In the genomic region with DNA sequence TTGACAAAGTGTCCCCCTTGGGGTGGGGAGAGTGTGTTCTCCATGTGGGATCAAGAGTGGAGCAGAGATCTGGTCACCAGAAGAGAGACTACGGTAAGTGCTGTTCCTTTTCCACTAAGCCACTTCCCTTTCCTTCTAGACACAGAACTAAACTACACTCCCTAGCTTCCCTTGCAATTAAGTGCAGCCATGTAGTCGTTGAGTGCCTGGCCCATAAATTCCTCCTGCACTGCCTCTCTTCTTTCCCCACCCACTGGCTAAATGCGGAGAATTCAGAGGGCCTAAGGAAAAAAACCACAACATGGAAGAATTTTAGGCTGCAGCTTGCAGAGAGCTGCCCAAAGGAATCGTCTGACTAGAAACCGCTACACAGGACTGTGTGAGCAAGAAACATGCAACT, we compare ENCODE assay signal across 2 cellular contexts.
TF ChIP-seq lines count a peak whose summit lies in the region.

No MANE protein-coding gene starts in this region.

TF ChIP-seq in GM12878, 131 proteins besides CTCF, POLR2A, EP300 and RAD21:
- TF ChIP-seq, protein P1, sequence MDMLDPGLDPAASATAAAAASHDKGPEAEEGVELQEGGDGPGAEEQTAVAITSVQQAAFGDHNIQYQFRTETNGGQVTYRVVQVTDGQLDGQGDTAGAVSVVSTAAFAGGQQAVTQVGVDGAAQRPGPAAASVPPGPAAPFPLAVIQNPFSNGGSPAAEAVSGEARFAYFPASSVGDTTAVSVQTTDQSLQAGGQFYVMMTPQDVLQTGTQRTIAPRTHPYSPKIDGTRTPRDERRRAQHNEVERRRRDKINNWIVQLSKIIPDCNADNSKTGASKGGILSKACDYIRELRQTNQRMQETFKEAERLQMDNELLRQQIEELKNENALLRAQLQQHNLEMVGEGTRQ (IDR thresholded peaks at IDR 0.05; ENCODE audit: borderline replicate concordance, low read depth, low read length) = no peak
- TF ChIP-seq IKZF2 (IDR thresholded peaks at IDR 0.05) (no peak), RFX5 (IDR thresholded peaks at IDR 0.05; ENCODE audit: low read depth, low read length) (no peak), KLF5 (IDR thresholded peaks at IDR 0.05; ENCODE audit: partially characterized antibody) (no peak), ELK1 (IDR thresholded peaks at IDR 0.05; ENCODE audit: low read depth, low read length) (no peak), NFIC (IDR thresholded peaks at IDR 0.05; ENCODE audit: low read depth, low read length) (no peak), ZNF622 (IDR thresholded peaks at IDR 0.05) (no peak), BRCA1 (IDR thresholded peaks at IDR 0.05; ENCODE audit: low read depth, low read length) (no peak), BHLHE40 (IDR thresholded peaks at IDR 0.05; ENCODE audit: borderline replicate concordance in 1 of 2, low read depth in 2 of 2, low read length in 1 of 2) (no peak), GABPA (IDR thresholded peaks at IDR 0.05; ENCODE audit: low read depth) (no peak), POLR2AphosphoS5 (IDR thresholded peaks at IDR 0.05; ENCODE audit: low read length) (no peak), KAT2A (conservative IDR thresholded peaks at IDR 0.05; ENCODE audit: control insufficient read depth, low read depth, low read length) (no peak), RCOR1 (conservative IDR thresholded peaks at IDR 0.05; ENCODE audit: low read depth, low read length) (no peak)
- TF ChIP-seq, protein P2, sequence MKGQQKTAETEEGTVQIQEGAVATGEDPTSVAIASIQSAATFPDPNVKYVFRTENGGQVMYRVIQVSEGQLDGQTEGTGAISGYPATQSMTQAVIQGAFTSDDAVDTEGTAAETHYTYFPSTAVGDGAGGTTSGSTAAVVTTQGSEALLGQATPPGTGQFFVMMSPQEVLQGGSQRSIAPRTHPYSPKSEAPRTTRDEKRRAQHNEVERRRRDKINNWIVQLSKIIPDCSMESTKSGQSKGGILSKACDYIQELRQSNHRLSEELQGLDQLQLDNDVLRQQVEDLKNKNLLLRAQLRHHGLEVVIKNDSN (IDR thresholded peaks at IDR 0.05; ENCODE audit: borderline replicate concordance, extremely low read length, insufficient read depth, low read depth, low read length) = no peak

TF ChIP-seq in neural cell, 6 proteins besides CTCF, POLR2A, EP300 and RAD21:
- TF ChIP-seq EZH2 (IDR thresholded peaks at IDR 0.05; ENCODE audit: borderline replicate concordance, insufficient read depth, low read length, poor library complexity, severe bottlenecking) (no peak), SMC3 (conservative IDR thresholded peaks at IDR 0.05; ENCODE audit: poor library complexity) (no peak), MXI1 (conservative IDR thresholded peaks at IDR 0.05; ENCODE audit: poor library complexity, severe bottlenecking) (no peak), TAF1 (IDR thresholded peaks at IDR 0.05; ENCODE audit: low read depth) (no peak)
